10 cellular contexts compared by ENCODE assay signal in the genomic region with DNA sequence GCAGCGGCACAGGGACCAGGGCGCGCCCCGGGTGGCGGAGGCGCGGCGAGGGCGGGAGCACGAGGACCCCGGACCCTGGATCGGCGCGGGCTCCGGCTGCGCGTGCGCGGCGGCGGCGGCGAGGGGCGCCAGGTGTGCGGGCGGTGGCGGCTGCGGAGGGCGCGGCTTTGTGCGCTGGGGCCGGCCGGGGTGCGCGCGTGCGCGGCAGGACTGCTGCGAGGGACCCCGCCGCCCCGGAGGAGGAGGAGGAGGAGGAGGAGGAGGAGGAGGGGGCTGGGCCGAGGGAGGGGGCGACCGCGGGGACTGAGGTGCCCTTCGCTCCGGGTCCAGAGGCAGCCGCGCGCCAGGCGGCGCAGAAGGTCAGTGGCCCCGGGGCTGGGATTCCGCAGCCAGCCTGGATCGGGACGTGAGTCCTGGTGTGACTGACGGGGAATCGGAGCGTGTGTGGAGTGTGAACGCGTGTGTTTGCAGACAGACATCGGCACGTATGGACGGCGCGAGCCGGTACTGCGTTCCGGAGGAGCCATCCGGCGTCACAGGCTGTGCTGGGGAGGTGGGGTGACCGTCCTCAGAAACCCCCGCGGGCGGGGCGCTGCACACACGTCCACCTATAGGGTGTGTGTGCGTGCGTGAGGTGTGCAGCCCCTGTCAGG. TPM values are rescaled to one million over a fixed set of nuclear protein-coding genes. Genes with fewer than 3 reads are reported as not detected.
DNase-seq lines count a peak whose midpoint lies in the region; ATAC-seq and TF ChIP-seq lines count a peak whose summit lies in the region.
"Had no signal": no experiment of that assay in that cellular context is flagged by ENCODE, and none has a peak within 500 bp of the region (broad histone marks: within the 10 kb centered on the region; RNA-seq: fewer than 3 reads in every experiment).

No MANE protein-coding gene starts in this region.

- H3K27ac Mint-ChIP-seq in activated CD4-positive, alpha-beta T cell treated with anti-CD3 and anti-CD28 coated beads, Interleukin-2, amount 10 ng/mL, durations not matched to agents 24 days and 14 days = no peak overlapping the region
- no peak overlapping the region for H3K27ac Mint-ChIP-seq in stimulated activated memory B cell treated with anti-CD40 and anti-IgM and Interleukin-4, amounts not matched to agents 10 μg/mL and 1 μg/mL and 100 μg/mL, for 72 hours

- H3K27me3 ChIP-seq in RWPE2 (ENCODE audit: insufficient read depth, poor library complexity, severe bottlenecking) (peaks cover 19% of the 10 kb centered on the region), right atrium auricular region (no peaks in the 10 kb centered on the region)

- H3K4me1 ChIP-seq in RWPE2 (ENCODE audit: insufficient read depth, poor library complexity, severe bottlenecking) (no peaks in the 10 kb centered on the region), right atrium auricular region (no peaks in the 10 kb centered on the region)

- H3K36me3 ChIP-seq in RWPE2 (ENCODE audit: low read depth) (no peaks in the 10 kb centered on the region), right atrium auricular region (no peaks in the 10 kb centered on the region)

- H3K4me1 Mint-ChIP-seq in activated CD4-positive, alpha-beta T cell treated with anti-CD3 and anti-CD28 coated beads, Interleukin-2, amount 10 ng/mL, durations not matched to agents 24 days and 14 days = peaks cover 2% of the 10 kb centered on the region
- H3K4me1 Mint-ChIP-seq in stimulated activated memory B cell treated with anti-CD40 and anti-IgM and Interleukin-4, amounts not matched to agents 10 μg/mL and 1 μg/mL and 100 μg/mL, for 72 hours = peaks cover 8% of the 10 kb centered on the region

- H3K9me3 Mint-ChIP-seq in activated CD4-positive, alpha-beta T cell treated with anti-CD3 and anti-CD28 coated beads, Interleukin-2, amount 10 ng/mL, durations not matched to agents 24 days and 14 days = no peaks in the 10 kb centered on the region
- H3K9me3 Mint-ChIP-seq in stimulated activated memory B cell treated with anti-CD40 and anti-IgM and Interleukin-4, amounts not matched to agents 10 μg/mL and 1 μg/mL and 100 μg/mL, for 72 hours = no peaks in the 10 kb centered on the region

- H3K27me3 Mint-ChIP-seq in activated CD4-positive, alpha-beta T cell treated with anti-CD3 and anti-CD28 coated beads, Interleukin-2, amount 10 ng/mL, durations not matched to agents 24 days and 14 days = peaks cover 36% of the 10 kb centered on the region
- H3K27me3 Mint-ChIP-seq in stimulated activated memory B cell treated with anti-CD40 and anti-IgM and Interleukin-4, amounts not matched to agents 10 μg/mL and 1 μg/mL and 100 μg/mL, for 72 hours = peaks cover 88% of the 10 kb centered on the region

- H3K27ac ChIP-seq in RWPE2 (ENCODE audit: poor library complexity, severe bottlenecking) (no peak overlapping the region), right atrium auricular region (no peak overlapping the region)

- intact Hi-C loops in activated CD4-positive, alpha-beta T cell treated with anti-CD3 and anti-CD28 coated beads, Interleukin-2, amount 10 ng/mL, durations not matched to agents 24 days and 14 days (cut with micrococcal nuclease) = no loop called here

- peak; percentile 57 for ATAC-seq in RWPE2 (ENCODE audit: low read depth)
- ATAC-seq in stimulated activated memory B cell treated with anti-CD40 and anti-IgM and Interleukin-4, amounts not matched to agents 10 μg/mL and 1 μg/mL and 100 μg/mL, for 72 hours = peak; percentile 37
- ATAC-seq in HG03159 (IDR thresholded peaks at IDR 0.05; ENCODE audit: unreplicated experiment) = no peak
- ATAC-seq in GM21515 (IDR thresholded peaks at IDR 0.05; ENCODE audit: unreplicated experiment) = no peak

- DNase-seq in activated CD4-positive, alpha-beta T cell treated with anti-CD3 and anti-CD28 coated beads, Interleukin-2, amount 10 ng/mL, durations not matched to agents 24 days and 14 days = no peak
- DNase-seq in activated CD4-positive, alpha-beta T cell treated with anti-CD3 and anti-CD28 coated beads for 4 hours = no peak
- DNase-seq in RWPE2 (ENCODE audit: low spot score) = no peak
- no peak for DNase-seq in right atrium auricular region (ENCODE audit: low spot score)
- DNase-seq in pons (ENCODE audit: low spot score) = no peak
- DNase-seq: kidney had no signal

- no peaks in the 10 kb centered on the region for H3K9me3 ChIP-seq in RWPE2 (ENCODE audit: severe bottlenecking)
- H3K9me3 ChIP-seq in right atrium auricular region = no peaks in the 10 kb centered on the region

- H3K4me3 Mint-ChIP-seq in activated CD4-positive, alpha-beta T cell treated with anti-CD3 and anti-CD28 coated beads, Interleukin-2, amount 10 ng/mL, durations not matched to agents 24 days and 14 days = peak overlapping the region; percentile 50
- H3K4me3 Mint-ChIP-seq in stimulated activated memory B cell treated with anti-CD40 and anti-IgM and Interleukin-4, amounts not matched to agents 10 μg/mL and 1 μg/mL and 100 μg/mL, for 72 hours = peak overlapping the region; percentile 20

- TF ChIP-seq CTCF in RWPE2 (IDR thresholded peaks at IDR 0.05; ENCODE audit: poor library complexity, severe bottlenecking) (no peak), right atrium auricular region (IDR thresholded peaks at IDR 0.05) (no peak)

- H3K36me3 Mint-ChIP-seq in activated CD4-positive, alpha-beta T cell treated with anti-CD3 and anti-CD28 coated beads, Interleukin-2, amount 10 ng/mL, durations not matched to agents 24 days and 14 days (ENCODE audit: low read depth) = no peaks in the 10 kb centered on the region
- H3K36me3 Mint-ChIP-seq in stimulated activated memory B cell treated with anti-CD40 and anti-IgM and Interleukin-4, amounts not matched to agents 10 μg/mL and 1 μg/mL and 100 μg/mL, for 72 hours = no peaks in the 10 kb centered on the region

- H3K4me3 ChIP-seq in RWPE2 (ENCODE audit: severe bottlenecking) = peak overlapping the region; percentile 37
- H3K4me3 ChIP-seq in right atrium auricular region = peak overlapping the region; percentile 26 to 41

RNA-seq across cellular contexts. Expression of a gene that starts 19.5 kb away (rescaled TPM):
- 0.79 and 1.5 TPM in 2 replicates for total RNA-seq in activated CD4-positive, alpha-beta T cell treated with anti-CD3 and anti-CD28 coated beads, Interleukin-2, amount 10 ng/mL, durations not matched to agents 24 days and 14 days
- 10 to 100 TPM; 22.4 to 32.9 TPM for total RNA-seq in right atrium auricular region

RNA-seq across cellular contexts. Expression of a gene that starts 27.3 kb away (rescaled TPM):
- total RNA-seq in activated CD4-positive, alpha-beta T cell treated with anti-CD3 and anti-CD28 coated beads, Interleukin-2, amount 10 ng/mL, durations not matched to agents 24 days and 14 days = 0.14 TPM in 2 replicates
- not detected for total RNA-seq in right atrium auricular region
- total RNA-seq: activated CD8-positive, alpha-beta memory T cell treated with anti-CD3 and anti-CD28 coated beads for 36 hours had no signal

Comparison
In these comparisons a context has a peak if more than half of its experiments do, and no peak if none do; other contexts are left out.
1. ATAC-seq: peak in RWPE2 (single experiment) and stimulated activated memory B cell treated with anti-CD40 and anti-IgM and Interleukin-4, amounts not matched to agents 10 μg/mL and 1 μg/mL and 100 μg/mL, for 72 hours (single experiment); none in HG03159 (single experiment) and GM21515 (single experiment).